Comparison of ENCODE assay signal across 1 cellular context in genomic region chr12:113420996-113421595, GRCh38.
TF ChIP-seq lines count a peak whose summit lies in the region.

No MANE protein-coding gene starts in this region.

TF ChIP-seq in HCT116, 20 proteins besides CTCF, POLR2A, EP300 and RAD21 (continued from another document):
- TF ChIP-seq REST (IDR thresholded peaks at IDR 0.05; ENCODE audit: low read depth) = no peak
- no peak for TF ChIP-seq POLR2AphosphoS5 (IDR thresholded peaks at IDR 0.05; ENCODE audit: low read depth, low read length)
- TF ChIP-seq SP1 (IDR thresholded peaks at IDR 0.05; ENCODE audit: low read depth) = no peak
